In genomic region chr17:72970794-72971512, GRCh38 we compare ENCODE assay signal across 26 cellular contexts.
DNase-seq lines count a peak whose midpoint lies in the region; ATAC-seq, FAIRE-seq and TF ChIP-seq lines count a peak whose summit lies in the region.
"Had no signal": no experiment of that assay in that cellular context is flagged by ENCODE, and none has a peak within 500 bp of the region (broad histone marks: within the 10 kb centered on the region; RNA-seq: fewer than 3 reads in every experiment).

No MANE protein-coding gene starts in this region.

- intact Hi-C loops in A673 (cut with micrococcal nuclease; ENCODE audit: unreplicated experiment) = no loop called here

- peak overlapping the region; percentile 67 for H3K9ac ChIP-seq in Karpas-422 (ENCODE audit: low read length)
- peak overlapping the region; percentile 34 for H3K9ac ChIP-seq in neural cell (ENCODE audit: low read length)

- peak; percentile 51 for DNase-seq in Daoy (ENCODE audit: low read depth)
- peak; percentile 86 for DNase-seq in Karpas-422
- no peak for DNase-seq in activated T-cell treated with anti-CD3 and anti-CD28 coated beads, Interleukin-2, amount 50 U/mL, for 24 hours
- DNase-seq in RCC 7860 (ENCODE audit: low spot score) = no peak
- no peak for DNase-seq in A673 (ENCODE audit: low spot score)
- DNase-seq: ACHN; activated CD4-positive, alpha-beta memory T cell treated with anti-CD3 and anti-CD28 coated beads for 36 hours; activated CD4-positive, CD25-positive, alpha-beta regulatory T cell; activated gamma-delta T cell; activated naive CD8-positive, alpha-beta T cell treated with anti-CD3 and anti-CD28 coated beads, Interleukin-2, amount 50 U/mL, for 24 hours; cortex of kidney; naive thymus-derived CD8-positive, alpha-beta T cell; NCI-H1092 treated with DMSO at 0.1 percent for 48 hours; NCI-H2081; NCI-H446; RPMI8226; stimulated activated CD8-positive, alpha-beta memory T cell treated with anti-CD3 and anti-CD28 coated beads, Interleukin-4, amount 100 ng/mL, for 48 hours had no signal

- H3K4me1 ChIP-seq in Karpas-422 (ENCODE audit: low read length) (peaks cover 43% of the 10 kb centered on the region), A673 (ENCODE audit: insufficient read depth, low read length, poor library complexity, severe bottlenecking) (no peaks in the 10 kb centered on the region)

- H3K36me3 ChIP-seq in Karpas-422 (ENCODE audit: insufficient read depth, low read length) (no peaks in the 10 kb centered on the region), neural cell (ENCODE audit: insufficient read depth, low read length) (no peaks in the 10 kb centered on the region), A673 (ENCODE audit: insufficient read depth, low read length, poor library complexity, severe bottlenecking) (no peaks in the 10 kb centered on the region)

- H3K27ac Mint-ChIP-seq in activated T-cell treated with anti-CD3 and anti-CD28 coated beads, Interleukin-2, amount 50 U/mL, for 24 hours = no peak overlapping the region
- H3K27ac Mint-ChIP-seq: activated CD4-positive, alpha-beta memory T cell treated with anti-CD3 and anti-CD28 coated beads for 36 hours; activated naive CD8-positive, alpha-beta T cell treated with anti-CD3 and anti-CD28 coated beads, Interleukin-2, amount 50 U/mL, for 24 hours; mesothelial cell of epicardium; T-helper 2 cell treated with Interferon-gamma antibody and Interleukin-4, amounts not matched to agents 5 μg/mL and 100 μg/mL, for 36 hours had no signal

- no peak for TF ChIP-seq RAD21 in neural cell (conservative IDR thresholded peaks at IDR 0.05)

- no peak for FAIRE-seq in RCC 7860 (lab: Jason Lieb, UNC)
- FAIRE-seq: HTR-8/SVneo had no signal

- no peaks in the 10 kb centered on the region for H3K27me3 Mint-ChIP-seq in activated T-cell treated with anti-CD3 and anti-CD28 coated beads, Interleukin-2, amount 50 U/mL, for 24 hours
- H3K27me3 Mint-ChIP-seq: activated CD4-positive, alpha-beta memory T cell treated with anti-CD3 and anti-CD28 coated beads for 36 hours; activated naive CD8-positive, alpha-beta T cell treated with anti-CD3 and anti-CD28 coated beads, Interleukin-2, amount 50 U/mL, for 24 hours; naive thymus-derived CD8-positive, alpha-beta T cell had no signal

- H3K9me2 ChIP-seq in Karpas-422 (replicated peaks; ENCODE audit: insufficient read depth, low read length) = no peaks in the 10 kb centered on the region
- H3K9me2 ChIP-seq in neural cell (ENCODE audit: insufficient read depth, low read length) = no peaks in the 10 kb centered on the region

- no peak for ATAC-seq in GM21786 (IDR thresholded peaks at IDR 0.05; ENCODE audit: unreplicated experiment)
- ATAC-seq: activated naive CD8-positive, alpha-beta T cell treated with anti-CD3 and anti-CD28 coated beads, Interleukin-2, amount 50 U/mL, for 24 hours; left lobe of liver; naive thymus-derived CD8-positive, alpha-beta T cell; SK-N-SH treated with all-trans-retinoic acid at 6 μM for 48 hours had no signal

- H3K9me3 ChIP-seq in Karpas-422 (ENCODE audit: low read length) (no peaks in the 10 kb centered on the region), neural cell (ENCODE audit: low read length) (no peaks in the 10 kb centered on the region), A673 (ENCODE audit: low read depth, low read length, poor library complexity, severe bottlenecking) (no peaks in the 10 kb centered on the region)

- no peaks in the 10 kb centered on the region for H3K9me3 Mint-ChIP-seq in activated T-cell treated with anti-CD3 and anti-CD28 coated beads, Interleukin-2, amount 50 U/mL, for 24 hours
- H3K9me3 Mint-ChIP-seq: activated naive CD8-positive, alpha-beta T cell treated with anti-CD3 and anti-CD28 coated beads, Interleukin-2, amount 50 U/mL, for 24 hours; mesothelial cell of epicardium; naive thymus-derived CD8-positive, alpha-beta T cell; T-helper 2 cell treated with Interferon-gamma antibody and Interleukin-4, amounts not matched to agents 5 μg/mL and 100 μg/mL, for 36 hours had no signal

- POLR2A ChIA-PET in A673 (lab: Charles Lee; ENCODE audit: low non-redundant PET) = no interaction called here

- H3K4me2 ChIP-seq in Karpas-422 (ENCODE audit: low read depth, low read length, poor library complexity, severe bottlenecking) (peak overlapping the region; percentile 72), neural cell (ENCODE audit: low read length) (no peak overlapping the region)

- no peaks in the 10 kb centered on the region for H3K27me3 ChIP-seq in Karpas-422 (ENCODE audit: low read length)
- no peaks in the 10 kb centered on the region for H3K27me3 ChIP-seq in neural cell (ENCODE audit: insufficient read depth, low read depth, low read length)
- no peaks in the 10 kb centered on the region for H3K27me3 ChIP-seq in A673 (replicated peaks; ENCODE audit: insufficient read depth, low read depth, low read length, poor library complexity)

- H3K36me3 Mint-ChIP-seq in activated T-cell treated with anti-CD3 and anti-CD28 coated beads, Interleukin-2, amount 50 U/mL, for 24 hours (ENCODE audit: low read depth) = peaks cover 3% of the 10 kb centered on the region
- H3K36me3 Mint-ChIP-seq: mesothelial cell of epicardium; naive thymus-derived CD8-positive, alpha-beta T cell had no signal

- H3K27ac ChIP-seq in Karpas-422 (ENCODE audit: low read length) (peak overlapping the region; percentile 87), cingulate gyrus (ENCODE audit: low read depth, low read length) (peak overlapping the region; percentile 50), neural cell (ENCODE audit: low read length) (peak overlapping the region; percentile 57), A673 (ENCODE audit: low read depth, low read length, poor library complexity, severe bottlenecking) (no peak overlapping the region)
- H3K27ac ChIP-seq: C4-2B had no signal

- H3K79me2 ChIP-seq in Karpas-422 (ENCODE audit: low read length) = peaks cover 84% of the 10 kb centered on the region
- no peaks in the 10 kb centered on the region for H3K79me2 ChIP-seq in neural cell (replicated peaks; ENCODE audit: insufficient read depth, low read length)

- H3K4me3 ChIP-seq in Karpas-422 (ENCODE audit: low read length) (peak overlapping the region; percentile 52), neural cell (ENCODE audit: low read length) (no peak overlapping the region), A673 (ENCODE audit: low read depth, low read length, poor library complexity, severe bottlenecking) (no peak overlapping the region)

- no peak for TF ChIP-seq CTCF in neural cell (IDR thresholded peaks at IDR 0.05; ENCODE audit: poor library complexity, severe bottlenecking)
- no peak for TF ChIP-seq CTCF in A673 (conservative IDR thresholded peaks at IDR 0.05; ENCODE audit: low read depth, low read length)

- H2AFZ ChIP-seq in Karpas-422 (ENCODE audit: low read length) (no peak overlapping the region), neural cell (ENCODE audit: low read depth, low read length) (no peak overlapping the region)

- CTCF ChIA-PET in A673 (lab: Charles Lee) = no interaction called here

- no peak for TF ChIP-seq EP300 in neural cell (conservative IDR thresholded peaks at IDR 0.05; ENCODE audit: poor library complexity, severe bottlenecking)

- no peaks in the 10 kb centered on the region for H3F3A ChIP-seq in neural cell (ENCODE audit: insufficient read depth, low read length, poor library complexity, severe bottlenecking)

- H3K4me1 Mint-ChIP-seq in activated T-cell treated with anti-CD3 and anti-CD28 coated beads, Interleukin-2, amount 50 U/mL, for 24 hours (ENCODE audit: low read depth) = no peaks in the 10 kb centered on the region
- H3K4me1 Mint-ChIP-seq: activated naive CD8-positive, alpha-beta T cell treated with anti-CD3 and anti-CD28 coated beads, Interleukin-2, amount 50 U/mL, for 24 hours had no signal

- H3K4me3 Mint-ChIP-seq in activated T-cell treated with anti-CD3 and anti-CD28 coated beads, Interleukin-2, amount 50 U/mL, for 24 hours = no peak overlapping the region
- H3K4me3 Mint-ChIP-seq: activated CD4-positive, alpha-beta memory T cell treated with anti-CD3 and anti-CD28 coated beads for 36 hours; activated naive CD8-positive, alpha-beta T cell treated with anti-CD3 and anti-CD28 coated beads, Interleukin-2, amount 50 U/mL, for 24 hours; mesothelial cell of epicardium; naive thymus-derived CD8-positive, alpha-beta T cell; T-helper 2 cell treated with Interferon-gamma antibody and Interleukin-4, amounts not matched to agents 5 μg/mL and 100 μg/mL, for 36 hours had no signal

- H4K20me1 ChIP-seq in Karpas-422 (ENCODE audit: insufficient read depth, low read depth, low read length) (no peaks in the 10 kb centered on the region), neural cell (ENCODE audit: insufficient read depth) (no peaks in the 10 kb centered on the region)

- BruUV-seq in A673 (replicated peaks; lab: Mats Ljungman, UMichigan) = no TSS peak

TF ChIP-seq in neural cell, 6 proteins besides CTCF, POLR2A, EP300 and RAD21 (continues in another document):
- TF ChIP-seq TAF1 (IDR thresholded peaks at IDR 0.05; ENCODE audit: low read depth) = no peak
- TF ChIP-seq, protein P1, sequence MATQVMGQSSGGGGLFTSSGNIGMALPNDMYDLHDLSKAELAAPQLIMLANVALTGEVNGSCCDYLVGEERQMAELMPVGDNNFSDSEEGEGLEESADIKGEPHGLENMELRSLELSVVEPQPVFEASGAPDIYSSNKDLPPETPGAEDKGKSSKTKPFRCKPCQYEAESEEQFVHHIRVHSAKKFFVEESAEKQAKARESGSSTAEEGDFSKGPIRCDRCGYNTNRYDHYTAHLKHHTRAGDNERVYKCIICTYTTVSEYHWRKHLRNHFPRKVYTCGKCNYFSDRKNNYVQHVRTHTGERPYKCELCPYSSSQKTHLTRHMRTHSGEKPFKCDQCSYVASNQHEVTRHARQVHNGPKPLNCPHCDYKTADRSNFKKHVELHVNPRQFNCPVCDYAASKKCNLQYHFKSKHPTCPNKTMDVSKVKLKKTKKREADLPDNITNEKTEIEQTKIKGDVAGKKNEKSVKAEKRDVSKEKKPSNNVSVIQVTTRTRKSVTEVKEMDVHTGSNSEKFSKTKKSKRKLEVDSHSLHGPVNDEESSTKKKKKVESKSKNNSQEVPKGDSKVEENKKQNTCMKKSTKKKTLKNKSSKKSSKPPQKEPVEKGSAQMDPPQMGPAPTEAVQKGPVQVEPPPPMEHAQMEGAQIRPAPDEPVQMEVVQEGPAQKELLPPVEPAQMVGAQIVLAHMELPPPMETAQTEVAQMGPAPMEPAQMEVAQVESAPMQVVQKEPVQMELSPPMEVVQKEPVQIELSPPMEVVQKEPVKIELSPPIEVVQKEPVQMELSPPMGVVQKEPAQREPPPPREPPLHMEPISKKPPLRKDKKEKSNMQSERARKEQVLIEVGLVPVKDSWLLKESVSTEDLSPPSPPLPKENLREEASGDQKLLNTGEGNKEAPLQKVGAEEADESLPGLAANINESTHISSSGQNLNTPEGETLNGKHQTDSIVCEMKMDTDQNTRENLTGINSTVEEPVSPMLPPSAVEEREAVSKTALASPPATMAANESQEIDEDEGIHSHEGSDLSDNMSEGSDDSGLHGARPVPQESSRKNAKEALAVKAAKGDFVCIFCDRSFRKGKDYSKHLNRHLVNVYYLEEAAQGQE (IDR thresholded peaks at IDR 0.05; ENCODE audit: borderline replicate concordance) = no peak
- no peak for TF ChIP-seq EZH2 (IDR thresholded peaks at IDR 0.05; ENCODE audit: borderline replicate concordance, insufficient read depth, low read length, poor library complexity, severe bottlenecking)
- no peak for TF ChIP-seq POLR2AphosphoS5 (IDR thresholded peaks at IDR 0.05)
- no peak for TF ChIP-seq MXI1 (conservative IDR thresholded peaks at IDR 0.05; ENCODE audit: poor library complexity, severe bottlenecking)

Comparison
In these comparisons a context has a peak if more than half of its experiments do, and no peak if none do; other contexts are left out.
1. DNase-seq: peak in Daoy (single experiment) and Karpas-422 (single experiment); none in activated T-cell treated with anti-CD3 and anti-CD28 coated beads, Interleukin-2, amount 50 U/mL, for 24 hours (single experiment), RCC 7860 (single experiment) and A673 (single experiment).